ENCODE assay signal across 8 cellular contexts in genomic region chr12:575948-576612, GRCh38.
A peak's percentile ranks its signal among the peaks of the same experiment; 100 is the strongest.
DNase-seq lines count a peak whose midpoint lies in the region; ATAC-seq lines count a peak whose summit lies in the region.

No MANE protein-coding gene starts in this region.

- no peaks in the 10 kb centered on the region for H3K9me2 ChIP-seq in GM23248 (ENCODE audit: insufficient read depth)

- DNase-seq in COLO829 (ENCODE audit: low spot score) = peak; percentile 63
- DNase-seq in GM23248 = peak; percentile 80
- peak; percentile 75 to 81 (median 79) for DNase-seq in NCI-H1417 (lab: John Stamatoyannopoulos, UW)
- DNase-seq in T-helper 9 cell = peak; percentile 83
- DNase-seq in astrocyte of the hippocampus (ENCODE audit: low read depth, low spot score) = peak; percentile 87
- DNase-seq in hypothalamus (lab: John Stamatoyannopoulos, UW) = peak in 47 of 51 donors; percentile 19 to 88 (median 60)
- DNase-seq in skeletal muscle cell (ENCODE audit: low read depth) = peak; percentile 37

- no peaks in the 10 kb centered on the region for H3K79me2 ChIP-seq in GM23248 (ENCODE audit: insufficient read depth)

- no peaks in the 10 kb centered on the region for H3K36me3 ChIP-seq in GM23248 (ENCODE audit: low read depth)

- peaks cover 28% of the 10 kb centered on the region for H3K4me1 ChIP-seq in GM23248 (ENCODE audit: insufficient read depth)

- H4K20me1 ChIP-seq in GM23248 (ENCODE audit: insufficient read depth) = no peaks in the 10 kb centered on the region

- H3K4me2 ChIP-seq in GM23248 (ENCODE audit: unreplicated experiment) = peak overlapping the region; percentile 30

- peaks cover 21% of the 10 kb centered on the region for H3F3A ChIP-seq in GM23248 (ENCODE audit: insufficient read depth)

- H3K9me3 ChIP-seq in GM23248 (ENCODE audit: low read depth) = no peaks in the 10 kb centered on the region

- peak overlapping the region; percentile 93 for H2AFZ ChIP-seq in GM23248

- H3K4me3 ChIP-seq in GM23248 = peak overlapping the region; percentile 12; the same call in 1 of the 2 replicates
- H3K4me3 ChIP-seq in skeletal muscle cell (ENCODE audit: low read depth, low read length) = no peak overlapping the region

- peak overlapping the region; percentile 76 for H3K27ac ChIP-seq in GM23248

- no peak for ATAC-seq in GM18517 (IDR thresholded peaks at IDR 0.05; ENCODE audit: unreplicated experiment)

- in situ Hi-C loops in GM23248 (cut with MboI) = loop anchor here (10.0 kb wide), 1 partner anchor 179 kb away; the partner anchor contains the start of gene WNK1

- WGBS in GM23248 (ENCODE audit: low coverage in 1 of 2, low lambda C conversion rate in 2 of 2, missing lambda C conversion rate in 2 of 2), 2 experiments = 8 to 10% methylated on average over 38 of the region's 39 CpGs

- no peaks in the 10 kb centered on the region for H3K27me3 ChIP-seq in GM23248 (replicated peaks; ENCODE audit: insufficient read depth)

- peak overlapping the region; percentile 61 for H3K9ac ChIP-seq in GM23248

Comparison
In these comparisons a context has a peak if more than half of its experiments do, and no peak if none do; other contexts are left out.
1. DNase-seq: peak in every context shown above with its lines; median percentile 87 in astrocyte of the hippocampus; 83 in T-helper 9 cell; 80 in GM23248; 79 in NCI-H1417; 63 in COLO829; 60 in hypothalamus; 37 in skeletal muscle cell.